ENCODE assay signal across 14 cellular contexts in genomic region chr17:35083071-35083470, GRCh38. TPM values are rescaled to one million over a fixed set of nuclear protein-coding genes. Genes with fewer than 3 reads are reported as not detected.
DNase-seq lines count a peak whose midpoint lies in the region; ATAC-seq and TF ChIP-seq lines count a peak whose summit lies in the region.
"Had no signal": no experiment of that assay in that cellular context is flagged by ENCODE, and none has a peak within 500 bp of the region (broad histone marks: within the 10 kb centered on the region; RNA-seq: fewer than 3 reads in every experiment).

No MANE protein-coding gene starts in this region.

- H3K36me3 ChIP-seq in Panc1 (ENCODE audit: control insufficient read depth, insufficient read depth, low read length), result no peaks in the 10 kb centered on the region
- H3K36me3 ChIP-seq: neutrophil had no signal

- peaks cover 77% of the 10 kb centered on the region for H3K4me1 Mint-ChIP-seq in activated naive CD8-positive, alpha-beta T cell (ENCODE audit: low read depth)
- H3K4me1 Mint-ChIP-seq in activated naive CD8-positive, alpha-beta T cell treated with anti-CD3 and anti-CD28 coated beads for 36 hours, result peaks cover 69% of the 10 kb centered on the region

- no peak for ATAC-seq in Panc1
- ATAC-seq in esophagus mucosa, result no peak
- ATAC-seq: sciatic nerve had no signal

- no peak for DNase-seq in activated naive CD8-positive, alpha-beta T cell treated with anti-CD3 and anti-CD28 coated beads for 36 hours
- no peak for DNase-seq in Panc1 (ENCODE audit: low read depth, low spot score)
- no peak for DNase-seq in epithelial cell of prostate (ENCODE audit: low read depth, low spot score)
- no peak for DNase-seq in midbrain (lab: John Stamatoyannopoulos, UW)
- DNase-seq in GF-D8 (lab: John Stamatoyannopoulos, UW), result no peak
- no peak for DNase-seq in NCI-H1092 treated with DMSO at 0.1 percent for 48 hours (lab: John Stamatoyannopoulos, UW)
- DNase-seq: activated CD4-positive, CD25-positive, alpha-beta regulatory T cell; stimulated activated CD4-positive, alpha-beta T cell treated with anti-CD3 and anti-CD28 coated beads, Interleukin-4, amount 100 ng/mL, for 24 hours had no signal

- no TSS peak for BruUV-seq in Panc1 (replicated peaks; lab: Mats Ljungman, UMichigan)

- no peaks in the 10 kb centered on the region for H3K9me3 ChIP-seq in Panc1 (ENCODE audit: control insufficient read depth, insufficient read depth, low read depth, low read length)
- H3K9me3 ChIP-seq: neutrophil had no signal

- peak overlapping the region; percentile 87 for H3K27ac Mint-ChIP-seq in activated naive CD8-positive, alpha-beta T cell
- no peak overlapping the region for H3K27ac Mint-ChIP-seq in activated naive CD8-positive, alpha-beta T cell treated with anti-CD3 and anti-CD28 coated beads for 36 hours

- H3K4me1 ChIP-seq in Panc1 (ENCODE audit: control insufficient read depth, insufficient read depth, low read length), result peaks cover 41% of the 10 kb centered on the region

- in situ Hi-C loops in Panc1 (cut with HindIII; ENCODE audit: low pct_unique_long_range_greater_than_20kb, low sequenced_read_pairs), result no loop called here

- TF ChIP-seq CTCF in Panc1 (IDR thresholded peaks at IDR 0.05), result no peak

- peak overlapping the region; percentile 38 for H3K4me3 Mint-ChIP-seq in activated naive CD8-positive, alpha-beta T cell
- H3K4me3 Mint-ChIP-seq in activated naive CD8-positive, alpha-beta T cell treated with anti-CD3 and anti-CD28 coated beads for 36 hours, result no peak overlapping the region

- H3K36me3 Mint-ChIP-seq in activated naive CD8-positive, alpha-beta T cell, result no peaks in the 10 kb centered on the region
- H3K36me3 Mint-ChIP-seq in activated naive CD8-positive, alpha-beta T cell treated with anti-CD3 and anti-CD28 coated beads for 36 hours, result peaks cover 6% of the 10 kb centered on the region

- H3K27me3 Mint-ChIP-seq in activated naive CD8-positive, alpha-beta T cell, result no peaks in the 10 kb centered on the region
- H3K27me3 Mint-ChIP-seq in activated naive CD8-positive, alpha-beta T cell treated with anti-CD3 and anti-CD28 coated beads for 36 hours, result no peaks in the 10 kb centered on the region

- no peak overlapping the region for H3K4me3 ChIP-seq in Panc1 (ENCODE audit: low read depth in 2 of 2, low read length in 2 of 2)

- intact Hi-C loops in Panc1 (cut with micrococcal nuclease; ENCODE audit: unreplicated experiment), result no loop called here

- H3K9me3 Mint-ChIP-seq in activated naive CD8-positive, alpha-beta T cell (ENCODE audit: low read depth), result no peaks in the 10 kb centered on the region
- no peaks in the 10 kb centered on the region for H3K9me3 Mint-ChIP-seq in activated naive CD8-positive, alpha-beta T cell treated with anti-CD3 and anti-CD28 coated beads for 36 hours

- H3K27ac ChIP-seq in Panc1 (ENCODE audit: low read length) (peak overlapping the region; percentile 58), epithelial cell of prostate (peak overlapping the region; percentile 90)
- H3K27ac ChIP-seq: neutrophil had no signal

- no peaks in the 10 kb centered on the region for H3K27me3 ChIP-seq in Panc1 (ENCODE audit: control insufficient read depth, insufficient read depth, low read length)
- H3K27me3 ChIP-seq: neutrophil had no signal

- CTCF ChIA-PET in Panc1 (lab: Charles Lee), result no interaction called here

- POLR2A ChIA-PET in Panc1 (lab: Charles Lee), result no interaction called here

RNA-seq across cellular contexts. Expression of gene RFFL, which starts 19.6 kb away (rescaled TPM):
- total RNA-seq in activated naive CD8-positive, alpha-beta T cell treated with anti-CD3 and anti-CD28 coated beads for 36 hours, result 10 to 100 TPM in 1 of 2 experiments, 1 to 10 TPM in 1; 9.6 to 10.3 TPM
- 38.4 TPM for total RNA-seq in Panc1 (2021; ENCODE audit: unreplicated experiment)
- 19.4 TPM for polyA plus RNA-seq in Panc1 (2012; ENCODE audit: insufficient read length)
- total RNA-seq in esophagus mucosa, result 46.3 TPM

RNA-seq across cellular contexts. Expression of gene RAD51D, which starts 36.6 kb away (rescaled TPM):
- total RNA-seq in activated naive CD8-positive, alpha-beta T cell treated with anti-CD3 and anti-CD28 coated beads for 36 hours, result 10 to 100 TPM; 25.8 to 30.8 TPM
- 25.9 TPM for total RNA-seq in Panc1 (2021; ENCODE audit: unreplicated experiment)
- 14.1 TPM for polyA plus RNA-seq in Panc1 (2012; ENCODE audit: insufficient read length)
- total RNA-seq in esophagus mucosa, result 6.3 TPM

RNA-seq across cellular contexts. Expression of gene FNDC8, which starts 38.3 kb away (rescaled TPM):
- total RNA-seq in activated naive CD8-positive, alpha-beta T cell treated with anti-CD3 and anti-CD28 coated beads for 36 hours, result not detected
- total RNA-seq in Panc1 (2021; ENCODE audit: unreplicated experiment) (not detected), esophagus mucosa (not detected)
- not detected for polyA plus RNA-seq in Panc1 (2012; ENCODE audit: insufficient read length)
- total RNA-seq: fibroblast of villous mesenchyme, lung microvascular endothelial cell, sciatic nerve had no signal

RNA-seq across cellular contexts. Expression of gene NLE1, which starts 59.0 kb away (rescaled TPM):
- 10 to 100 TPM; 59.9 to 61.8 TPM for total RNA-seq in activated naive CD8-positive, alpha-beta T cell treated with anti-CD3 and anti-CD28 coated beads for 36 hours
- total RNA-seq in Panc1 (2021; ENCODE audit: unreplicated experiment) (35.5 TPM), esophagus mucosa (14.7 TPM)
- polyA plus RNA-seq in Panc1 (2012; ENCODE audit: insufficient read length), result 46.4 TPM
